Comparison of ENCODE assay signal across 8 cellular contexts in the genomic region with DNA sequence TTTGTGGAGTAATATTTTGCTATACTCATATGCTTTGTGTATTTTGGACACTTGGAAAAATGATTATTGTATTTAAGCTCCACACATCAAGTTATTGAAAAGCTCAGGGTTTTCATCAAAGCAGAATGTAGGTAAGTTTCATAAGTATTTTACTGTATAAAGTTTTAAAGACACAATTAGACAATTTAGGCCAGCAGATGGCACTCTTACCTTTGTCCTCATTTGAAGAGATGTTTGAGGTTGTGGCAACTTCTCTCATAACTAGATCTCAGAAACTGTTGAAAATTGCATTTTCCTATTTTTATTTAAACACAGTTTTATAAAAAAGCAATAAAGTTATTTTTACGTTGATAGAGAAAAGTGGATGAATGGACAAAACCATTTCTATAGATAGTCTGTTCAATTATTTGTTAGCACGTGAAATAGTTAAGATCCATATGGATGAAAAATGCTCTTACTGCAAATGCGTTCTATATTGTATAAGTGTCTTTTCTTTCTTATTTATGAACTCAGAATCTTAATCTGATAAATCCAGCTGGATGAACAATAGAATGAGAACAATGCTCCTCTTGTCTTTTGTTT.
DNase-seq lines count a peak whose midpoint lies in the region; ATAC-seq and TF ChIP-seq lines count a peak whose summit lies in the region.

No MANE protein-coding gene starts in this region.

- TF ChIP-seq CTCF in GM12865 (IDR thresholded peaks at IDR 0.05; ENCODE audit: insufficient read depth, low read depth, low read length, missing control alignments) (peak; percentile 51), WI38 (IDR thresholded peaks at IDR 0.05; ENCODE audit: low read depth, low read length) (peak; percentile 21; the same call in 1 of the 2 replicates)

- H3K4me3 ChIP-seq in GM12865 (ENCODE audit: low read depth, low read length) (no peak overlapping the region), WI38 (ENCODE audit: low read depth, low read length) (no peak overlapping the region)

- DNase-seq in AG20443 (ENCODE audit: low spot score) (peak; percentile 58), GM12865 (ENCODE audit: low read depth) (peak; percentile 65), NCI-H1417 (lab: John Stamatoyannopoulos, UW) (peak; percentile 31 to 83 (median 69)), globus pallidus (ENCODE audit: low spot score) (peak; percentile 49), renal cortical epithelial cell (ENCODE audit: low read depth) (peak; percentile 68), GOT3 (lab: John Stamatoyannopoulos, UW) (no peak)

- no peak for ATAC-seq in GM21717 (IDR thresholded peaks at IDR 0.05; ENCODE audit: unreplicated experiment)
